ENCODE assay signal across 22 cellular contexts in genomic region chr3:172376402-172376801, GRCh38.
"Had no signal": no experiment of that assay in that cellular context is flagged by ENCODE, and none has a peak within 500 bp of the region (broad histone marks: within the 10 kb centered on the region; RNA-seq: fewer than 3 reads in every experiment).

No MANE protein-coding gene starts in this region.

- H3K4me3 Mint-ChIP-seq: activated CD8-positive, alpha-beta T cell treated with anti-CD3 and anti-CD28 coated beads for 36 hours; activated naive CD8-positive, alpha-beta T cell treated with anti-CD3 and anti-CD28 coated beads, Interleukin-2, amount 10 ng/mL, durations not matched to agents 7 days and 5 days; activated T-cell treated with anti-CD3 and anti-CD28 coated beads, Interleukin-2, amount 50 U/mL, for 72 hours had no signal

- H3K27ac Mint-ChIP-seq: activated CD8-positive, alpha-beta T cell treated with anti-CD3 and anti-CD28 coated beads for 36 hours; activated naive CD8-positive, alpha-beta T cell treated with anti-CD3 and anti-CD28 coated beads, Interleukin-2, amount 10 ng/mL, durations not matched to agents 7 days and 5 days; activated T-cell treated with anti-CD3 and anti-CD28 coated beads, Interleukin-2, amount 50 U/mL, for 72 hours; activated T-helper 2 cell treated with anti-CD3 and anti-CD28 coated beads, Interferon-gamma antibody, Interleukin-2, Interleukin-4, amounts not matched to agents 10 μg/mL and 5 μg/mL and 100 μg/mL, durations not matched to agents 14 hours and 24 hours and 36 hours had no signal

- H3K27me3 ChIP-seq: adrenal gland, breast epithelium, Peyer's patch, SJCRH30 had no signal

- H3K4me3 ChIP-seq: adrenal gland, breast epithelium, Peyer's patch, SJCRH30 had no signal

- H3K27me3 Mint-ChIP-seq: activated CD8-positive, alpha-beta T cell treated with anti-CD3 and anti-CD28 coated beads for 36 hours; activated naive CD8-positive, alpha-beta T cell treated with anti-CD3 and anti-CD28 coated beads, Interleukin-2, amount 10 ng/mL, durations not matched to agents 7 days and 5 days had no signal

- H3K4me1 ChIP-seq: adrenal gland, breast epithelium, Peyer's patch, SJCRH30 had no signal

- H3K9me3 ChIP-seq: adrenal gland, SK-N-SH had no signal

- H3K9me3 Mint-ChIP-seq: activated T-helper 2 cell treated with anti-CD3 and anti-CD28 coated beads, Interferon-gamma antibody, Interleukin-2, Interleukin-4, amounts not matched to agents 10 μg/mL and 5 μg/mL and 100 μg/mL, durations not matched to agents 14 hours and 24 hours and 36 hours had no signal

- H3K4me1 Mint-ChIP-seq: activated naive CD8-positive, alpha-beta T cell treated with anti-CD3 and anti-CD28 coated beads, Interleukin-2, amount 10 ng/mL, durations not matched to agents 7 days and 5 days had no signal

- DNase-seq: activated CD4-positive, alpha-beta T cell treated with anti-CD3 and anti-CD28 coated beads for 4 hours; activated CD8-positive, alpha-beta memory T cell treated with anti-CD3 and anti-CD28 coated beads, Interleukin-2, amount 50 U/mL, for 4 hours; activated CD8-positive, alpha-beta T cell treated with anti-CD3 and anti-CD28 coated beads for 36 hours; activated gamma-delta T cell treated with Interleukin-2 at 50 U/mL for 16 hours; activated naive CD4-positive, alpha-beta T cell treated with anti-CD3 and anti-CD28 coated beads, Interleukin-2, amount 50 U/mL, for 16 hours; activated naive CD8-positive, alpha-beta T cell treated with anti-CD3 and anti-CD28 coated beads, Interleukin-2, amount 10 ng/mL, durations not matched to agents 7 days and 5 days; activated T-cell treated with anti-CD3 and anti-CD28 coated beads, Interleukin-2, amount 50 U/mL, for 72 hours; adrenal gland; aorta; central memory CD4-positive, alpha-beta T cell; KG1; NCI-H1092 treated with DMSO at 0.1 percent for 48 hours; NCI-H1436 treated with DMSO at 0.1 percent for 48 hours; NCI-H187; NCI-H2081; NCI-H510A treated with DMSO at 0.1 percent for 48 hours; Peyer's patch; Right ventricle myocardium superior; SJCRH30; SK-N-SH had no signal
